In the genomic region with DNA sequence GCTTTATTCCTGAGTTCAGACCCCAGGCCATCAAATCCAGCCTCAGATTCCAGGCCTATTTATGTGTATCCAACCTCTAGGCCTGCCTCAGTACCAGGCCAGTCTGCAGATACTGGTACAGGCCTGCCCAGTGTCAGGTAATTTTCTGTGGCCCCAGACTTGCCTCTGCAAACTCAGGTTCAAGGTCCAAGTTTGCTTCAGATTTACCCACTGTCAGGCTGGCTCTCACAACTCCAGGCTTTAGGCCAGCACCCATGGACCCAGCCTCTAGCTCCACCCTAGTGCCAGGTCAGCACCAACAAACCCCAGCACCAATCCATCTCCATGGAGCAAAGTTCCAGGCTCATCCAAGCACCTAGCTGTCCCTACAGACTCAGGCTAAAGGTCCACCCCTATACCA, we compare ENCODE assay signal across 23 cellular contexts.
DNase-seq lines count a peak whose midpoint lies in the region; ATAC-seq, FAIRE-seq and TF ChIP-seq lines count a peak whose summit lies in the region.
"Had no signal": no experiment of that assay in that cellular context is flagged by ENCODE, and none has a peak within 500 bp of the region (broad histone marks: within the 10 kb centered on the region; RNA-seq: fewer than 3 reads in every experiment).

No MANE protein-coding gene starts in this region.

- H2BK120ac ChIP-seq in trophoblast cell (ENCODE audit: insufficient read depth, low read length, poor library complexity) = no peak overlapping the region

- H4K12ac ChIP-seq in trophoblast cell (ENCODE audit: low read depth, low read length) = no peak overlapping the region

- H3K4ac ChIP-seq in trophoblast cell (ENCODE audit: low read depth, low read length) = no peak overlapping the region

- intact Hi-C loops in left colon (cut with DNase I, micrococcal nuclease) (no loop called here), kidney (cut with DNase I) (no loop called here)

- no peak overlapping the region for H3K14ac ChIP-seq in trophoblast cell (ENCODE audit: low read length)

- no peaks in the 10 kb centered on the region for H3K79me2 ChIP-seq in trophoblast cell (ENCODE audit: control insufficient read depth, insufficient read depth, low read length, poor library complexity)

- TF ChIP-seq CTCF in bronchial epithelial cell (IDR thresholded peaks at IDR 0.05; ENCODE audit: insufficient read depth, low read length, severe bottlenecking) = no peak
- no peak for TF ChIP-seq CTCF in liver (IDR thresholded peaks at IDR 0.05; ENCODE audit: low read depth, low read length, missing input control)
- no peak for TF ChIP-seq CTCF in kidney (IDR thresholded peaks at IDR 0.05; ENCODE audit: borderline replicate concordance, extremely low read depth, insufficient read depth)
- no peak for TF ChIP-seq CTCF in progenitor cell of endocrine pancreas (IDR thresholded peaks at IDR 0.05; ENCODE audit: unreplicated experiment)

- no peak overlapping the region for H3K27ac Mint-ChIP-seq in progenitor cell of endocrine pancreas
- H3K27ac Mint-ChIP-seq: CD4-positive, alpha-beta memory T cell; HFFc6 had no signal

- no peak overlapping the region for H4K91ac ChIP-seq in trophoblast cell (ENCODE audit: low read depth, low read length)

- H3K4me1 Mint-ChIP-seq in progenitor cell of endocrine pancreas (ENCODE audit: low read depth) = no peaks in the 10 kb centered on the region
- H3K4me1 Mint-ChIP-seq: CD4-positive, alpha-beta memory T cell had no signal

- H2BK12ac ChIP-seq in trophoblast cell (ENCODE audit: low read length) = no peak overlapping the region

- ATAC-seq in left colon (peak; percentile 67), GM21423 (IDR thresholded peaks at IDR 0.05; ENCODE audit: unreplicated experiment) (no peak)
- ATAC-seq: A549 had no signal

- H3K18ac ChIP-seq in trophoblast cell (ENCODE audit: low read length) = no peak overlapping the region

- H3K4me1 ChIP-seq in liver (ENCODE audit: control insufficient read depth in 4 of 4, insufficient read depth in 4 of 4, low read length in 3 of 4) (peaks cover 4 to 11% (median 8%) of the 10 kb centered on the region in 4 donors), trophoblast cell (ENCODE audit: control insufficient read depth in 1 of 2, insufficient read depth in 2 of 2, low read length in 2 of 2) (no peaks in the 10 kb centered on the region), kidney (ENCODE audit: control insufficient read depth in 1 of 2, insufficient read depth in 1 of 2, low read depth in 1 of 2, low read length in 2 of 2) (no peaks in the 10 kb centered on the region)
- H3K4me1 ChIP-seq: A549, HAP-1 had no signal

- H3K79me1 ChIP-seq in trophoblast cell (ENCODE audit: low read length) = no peaks in the 10 kb centered on the region

- peak; percentile 62 to 71 for TF ChIP-seq RAD21 in liver (IDR thresholded peaks at IDR 0.05)

- H3K36me3 ChIP-seq in bronchial epithelial cell (ENCODE audit: control insufficient read depth, insufficient read depth, low read length) = no peaks in the 10 kb centered on the region
- H3K36me3 ChIP-seq in liver (ENCODE audit: control insufficient read depth in 4 of 4, insufficient read depth in 3 of 4, low read depth in 1 of 4, low read length in 3 of 4) = no peaks in the 10 kb centered on the region
- H3K36me3 ChIP-seq in trophoblast cell (ENCODE audit: control insufficient read depth in 1 of 2, insufficient read depth in 2 of 2, low read length in 2 of 2) = no peaks in the 10 kb centered on the region
- H3K36me3 ChIP-seq in kidney (ENCODE audit: control insufficient read depth in 1 of 2, insufficient read depth in 2 of 2, low read length in 2 of 2) = no peaks in the 10 kb centered on the region
- H3K36me3 ChIP-seq: HAP-1 had no signal

- no peak overlapping the region for H2AFZ ChIP-seq in trophoblast cell (ENCODE audit: insufficient read depth, low read length, poor library complexity)

- peak; percentile 43 for FAIRE-seq in bronchial epithelial cell (lab: Jason Lieb, UNC)
- FAIRE-seq in kidney (lab: Jason Lieb, UNC) = no peak
- FAIRE-seq: A549, GM12891, GM18507, H54 had no signal

- no peaks in the 10 kb centered on the region for H3K27me3 Mint-ChIP-seq in progenitor cell of endocrine pancreas
- H3K27me3 Mint-ChIP-seq: CD4-positive, alpha-beta memory T cell had no signal

- no peak overlapping the region for H3K4me3 ChIP-seq in bronchial epithelial cell (ENCODE audit: low read depth, low read length)
- H3K4me3 ChIP-seq in liver (ENCODE audit: low read depth in 1 of 3, low read length in 3 of 3) = no peak overlapping the region
- no peak overlapping the region for H3K4me3 ChIP-seq in trophoblast cell (ENCODE audit: low read depth, low read length)
- H3K4me3 ChIP-seq in kidney (ENCODE audit: low read length in 2 of 2) = no peak overlapping the region
- H3K4me3 ChIP-seq: A549, HAP-1 had no signal

- H3K9ac ChIP-seq in liver (ENCODE audit: low read depth in 1 of 2, low read length in 2 of 2) (no peak overlapping the region), trophoblast cell (ENCODE audit: low read length) (peak overlapping the region; percentile 18), kidney (ENCODE audit: low read length in 2 of 2) (no peak overlapping the region)

- no peak overlapping the region for H4K8ac ChIP-seq in trophoblast cell (ENCODE audit: low read depth, low read length)

- H2AK5ac ChIP-seq in trophoblast cell (ENCODE audit: low read length) = no peak overlapping the region

- H3K9me3 ChIP-seq in liver (ENCODE audit: control insufficient read depth in 4 of 4, low read length in 3 of 4) (peaks cover 0 to 5% (median 0%) of the 10 kb centered on the region in 4 donors), trophoblast cell (ENCODE audit: insufficient read depth, low read depth, low read length) (peaks cover 11% of the 10 kb centered on the region), kidney (ENCODE audit: control insufficient read depth in 1 of 2, low read length in 2 of 2) (peaks cover 0 to 6% of the 10 kb centered on the region in 2 donors)
- H3K9me3 ChIP-seq: A549, HAP-1 had no signal

- H3K27ac ChIP-seq in liver (ENCODE audit: low read depth in 1 of 2, low read length in 2 of 2) (peak overlapping the region in 1 of 2 donors; percentile 20), trophoblast cell (ENCODE audit: low read depth, low read length) (no peak overlapping the region), kidney (ENCODE audit: low read depth in 2 of 2, low read length in 2 of 2) (no peak overlapping the region)
- H3K27ac ChIP-seq: A549 had no signal

- peaks cover 3% of the 10 kb centered on the region for H3K9me3 Mint-ChIP-seq in progenitor cell of endocrine pancreas (ENCODE audit: low read depth)
- H3K9me3 Mint-ChIP-seq: HFFc6 had no signal

- no peaks in the 10 kb centered on the region for H3K36me3 Mint-ChIP-seq in progenitor cell of endocrine pancreas (ENCODE audit: insufficient read depth)

- H3K27me3 ChIP-seq in bronchial epithelial cell (ENCODE audit: control insufficient read depth, insufficient read depth, low read length) = no peaks in the 10 kb centered on the region
- no peaks in the 10 kb centered on the region for H3K27me3 ChIP-seq in liver (ENCODE audit: control insufficient read depth in 4 of 4, insufficient read depth in 4 of 4, low read length in 3 of 4)
- no peaks in the 10 kb centered on the region for H3K27me3 ChIP-seq in trophoblast cell (ENCODE audit: insufficient read depth, low read length)

- H3K4me2 ChIP-seq in trophoblast cell (ENCODE audit: low read length) = no peak overlapping the region
- H3K4me2 ChIP-seq: A549 had no signal

- no peak overlapping the region for H2BK5ac ChIP-seq in trophoblast cell (ENCODE audit: low read depth, low read length, poor library complexity)

- DNase-seq in bronchial epithelial cell (ENCODE audit: low read depth) (no peak), left colon (no peak), trophoblast cell (no peak), kidney (no peak), NCI-H82 treated with DMSO at 0.1 percent for 48 hours (lab: John Stamatoyannopoulos, UW; ENCODE audit: unreplicated experiment) (no peak), progenitor cell of endocrine pancreas (ENCODE audit: low spot score, unreplicated experiment) (no peak)
- DNase-seq: 8988T; C1 segment of cervical spinal cord; Calu3; CD4-positive, alpha-beta memory T cell; COR-L47; DMS53; DMS79 treated with DMSO at 0.1 percent for 48 hours; GF-D8; GOT3; HFFc6 had no signal

- H3K23ac ChIP-seq in trophoblast cell (ENCODE audit: low read length) = no peak overlapping the region

- H3K4me3 Mint-ChIP-seq in progenitor cell of endocrine pancreas (ENCODE audit: low read depth) = no peak overlapping the region
- H3K4me3 Mint-ChIP-seq: CD4-positive, alpha-beta memory T cell; HFFc6 had no signal

TF ChIP-seq in liver, 16 proteins besides CTCF, POLR2A, EP300 and RAD21 (continues in another document):
- TF ChIP-seq, protein P1, sequence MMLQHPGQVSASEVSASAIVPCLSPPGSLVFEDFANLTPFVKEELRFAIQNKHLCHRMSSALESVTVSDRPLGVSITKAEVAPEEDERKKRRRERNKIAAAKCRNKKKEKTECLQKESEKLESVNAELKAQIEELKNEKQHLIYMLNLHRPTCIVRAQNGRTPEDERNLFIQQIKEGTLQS (IDR thresholded peaks at IDR 0.05) = peak; percentile 29
- TF ChIP-seq HNF4G (IDR thresholded peaks at IDR 0.05) = peak; percentile 97
- TF ChIP-seq GABPA (IDR thresholded peaks at IDR 0.05 in 1 of 2, conservative IDR thresholded peaks at IDR 0.05 in 1 of 2) = no peak
- TF ChIP-seq FOXA2 (IDR thresholded peaks at IDR 0.05) = peak; percentile 35
- TF ChIP-seq, protein P2, sequence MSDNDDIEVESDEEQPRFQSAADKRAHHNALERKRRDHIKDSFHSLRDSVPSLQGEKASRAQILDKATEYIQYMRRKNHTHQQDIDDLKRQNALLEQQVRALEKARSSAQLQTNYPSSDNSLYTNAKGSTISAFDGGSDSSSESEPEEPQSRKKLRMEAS (IDR thresholded peaks at IDR 0.05) = peak; percentile 78
- TF ChIP-seq JUND (IDR thresholded peaks at IDR 0.05) = peak; percentile 77 to 86
- TF ChIP-seq SP1 (IDR thresholded peaks at IDR 0.05) = peak; percentile 98
- TF ChIP-seq YY1 (IDR thresholded peaks at IDR 0.05) = peak; percentile 82
- TF ChIP-seq RXRA (IDR thresholded peaks at IDR 0.05) = peak; percentile 83 to 91
- TF ChIP-seq FOXA1 (IDR thresholded peaks at IDR 0.05) = peak; percentile 37
- TF ChIP-seq HNF4A (conservative IDR thresholded peaks at IDR 0.05) = peak; percentile 99 to 100
